In the genomic region with DNA sequence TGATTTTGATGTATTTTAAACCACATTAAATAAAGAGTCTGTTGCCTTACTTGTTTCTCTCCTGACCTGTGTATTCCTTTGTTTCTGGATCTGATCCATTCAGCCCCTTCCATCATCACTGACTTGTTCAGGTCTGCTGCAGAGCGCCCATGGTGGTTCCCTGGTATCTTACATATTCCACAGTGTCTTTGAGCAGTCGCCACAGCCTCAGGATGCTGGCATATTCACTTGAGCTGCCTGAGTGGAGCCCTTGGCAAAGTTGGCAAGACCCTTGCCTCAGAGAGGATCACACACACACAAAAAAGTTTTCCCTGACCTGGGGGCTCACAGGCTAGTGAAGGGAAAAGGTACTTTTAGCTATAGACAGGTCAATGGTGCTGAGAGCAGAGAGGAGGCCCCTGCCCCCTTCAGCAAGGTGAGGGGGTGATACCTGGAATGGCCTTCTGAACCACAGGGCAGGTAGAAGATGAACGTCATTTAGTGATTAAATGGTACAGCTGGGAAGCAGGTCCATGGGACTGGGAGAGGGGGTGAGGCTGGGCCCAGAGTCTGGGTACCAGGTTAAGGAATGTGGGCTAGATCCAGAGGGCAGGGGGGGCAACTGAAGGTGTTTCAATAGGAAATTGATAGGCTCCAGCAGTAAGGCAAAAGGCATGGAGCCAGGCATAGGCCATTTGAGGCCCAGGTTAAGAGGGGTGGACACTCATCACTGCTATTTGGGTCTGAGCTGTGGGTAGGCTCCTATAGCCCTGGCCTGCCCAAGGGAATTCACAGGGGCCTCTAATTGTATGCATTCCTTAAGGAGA, we compare ENCODE assay signal across 1 cellular context.
TF ChIP-seq lines count a peak whose summit lies in the region.

No MANE protein-coding gene starts in this region.

TF ChIP-seq in H1, 55 proteins besides CTCF, POLR2A, EP300 and RAD21:
- no peak for TF ChIP-seq BCL11A (IDR thresholded peaks at IDR 0.05; ENCODE audit: low read depth in 2 of 2, low read length in 2 of 2)
- no peak for TF ChIP-seq POLR2AphosphoS5 (IDR thresholded peaks at IDR 0.05; ENCODE audit: low read depth, low read length)
- TF ChIP-seq, protein P1, sequence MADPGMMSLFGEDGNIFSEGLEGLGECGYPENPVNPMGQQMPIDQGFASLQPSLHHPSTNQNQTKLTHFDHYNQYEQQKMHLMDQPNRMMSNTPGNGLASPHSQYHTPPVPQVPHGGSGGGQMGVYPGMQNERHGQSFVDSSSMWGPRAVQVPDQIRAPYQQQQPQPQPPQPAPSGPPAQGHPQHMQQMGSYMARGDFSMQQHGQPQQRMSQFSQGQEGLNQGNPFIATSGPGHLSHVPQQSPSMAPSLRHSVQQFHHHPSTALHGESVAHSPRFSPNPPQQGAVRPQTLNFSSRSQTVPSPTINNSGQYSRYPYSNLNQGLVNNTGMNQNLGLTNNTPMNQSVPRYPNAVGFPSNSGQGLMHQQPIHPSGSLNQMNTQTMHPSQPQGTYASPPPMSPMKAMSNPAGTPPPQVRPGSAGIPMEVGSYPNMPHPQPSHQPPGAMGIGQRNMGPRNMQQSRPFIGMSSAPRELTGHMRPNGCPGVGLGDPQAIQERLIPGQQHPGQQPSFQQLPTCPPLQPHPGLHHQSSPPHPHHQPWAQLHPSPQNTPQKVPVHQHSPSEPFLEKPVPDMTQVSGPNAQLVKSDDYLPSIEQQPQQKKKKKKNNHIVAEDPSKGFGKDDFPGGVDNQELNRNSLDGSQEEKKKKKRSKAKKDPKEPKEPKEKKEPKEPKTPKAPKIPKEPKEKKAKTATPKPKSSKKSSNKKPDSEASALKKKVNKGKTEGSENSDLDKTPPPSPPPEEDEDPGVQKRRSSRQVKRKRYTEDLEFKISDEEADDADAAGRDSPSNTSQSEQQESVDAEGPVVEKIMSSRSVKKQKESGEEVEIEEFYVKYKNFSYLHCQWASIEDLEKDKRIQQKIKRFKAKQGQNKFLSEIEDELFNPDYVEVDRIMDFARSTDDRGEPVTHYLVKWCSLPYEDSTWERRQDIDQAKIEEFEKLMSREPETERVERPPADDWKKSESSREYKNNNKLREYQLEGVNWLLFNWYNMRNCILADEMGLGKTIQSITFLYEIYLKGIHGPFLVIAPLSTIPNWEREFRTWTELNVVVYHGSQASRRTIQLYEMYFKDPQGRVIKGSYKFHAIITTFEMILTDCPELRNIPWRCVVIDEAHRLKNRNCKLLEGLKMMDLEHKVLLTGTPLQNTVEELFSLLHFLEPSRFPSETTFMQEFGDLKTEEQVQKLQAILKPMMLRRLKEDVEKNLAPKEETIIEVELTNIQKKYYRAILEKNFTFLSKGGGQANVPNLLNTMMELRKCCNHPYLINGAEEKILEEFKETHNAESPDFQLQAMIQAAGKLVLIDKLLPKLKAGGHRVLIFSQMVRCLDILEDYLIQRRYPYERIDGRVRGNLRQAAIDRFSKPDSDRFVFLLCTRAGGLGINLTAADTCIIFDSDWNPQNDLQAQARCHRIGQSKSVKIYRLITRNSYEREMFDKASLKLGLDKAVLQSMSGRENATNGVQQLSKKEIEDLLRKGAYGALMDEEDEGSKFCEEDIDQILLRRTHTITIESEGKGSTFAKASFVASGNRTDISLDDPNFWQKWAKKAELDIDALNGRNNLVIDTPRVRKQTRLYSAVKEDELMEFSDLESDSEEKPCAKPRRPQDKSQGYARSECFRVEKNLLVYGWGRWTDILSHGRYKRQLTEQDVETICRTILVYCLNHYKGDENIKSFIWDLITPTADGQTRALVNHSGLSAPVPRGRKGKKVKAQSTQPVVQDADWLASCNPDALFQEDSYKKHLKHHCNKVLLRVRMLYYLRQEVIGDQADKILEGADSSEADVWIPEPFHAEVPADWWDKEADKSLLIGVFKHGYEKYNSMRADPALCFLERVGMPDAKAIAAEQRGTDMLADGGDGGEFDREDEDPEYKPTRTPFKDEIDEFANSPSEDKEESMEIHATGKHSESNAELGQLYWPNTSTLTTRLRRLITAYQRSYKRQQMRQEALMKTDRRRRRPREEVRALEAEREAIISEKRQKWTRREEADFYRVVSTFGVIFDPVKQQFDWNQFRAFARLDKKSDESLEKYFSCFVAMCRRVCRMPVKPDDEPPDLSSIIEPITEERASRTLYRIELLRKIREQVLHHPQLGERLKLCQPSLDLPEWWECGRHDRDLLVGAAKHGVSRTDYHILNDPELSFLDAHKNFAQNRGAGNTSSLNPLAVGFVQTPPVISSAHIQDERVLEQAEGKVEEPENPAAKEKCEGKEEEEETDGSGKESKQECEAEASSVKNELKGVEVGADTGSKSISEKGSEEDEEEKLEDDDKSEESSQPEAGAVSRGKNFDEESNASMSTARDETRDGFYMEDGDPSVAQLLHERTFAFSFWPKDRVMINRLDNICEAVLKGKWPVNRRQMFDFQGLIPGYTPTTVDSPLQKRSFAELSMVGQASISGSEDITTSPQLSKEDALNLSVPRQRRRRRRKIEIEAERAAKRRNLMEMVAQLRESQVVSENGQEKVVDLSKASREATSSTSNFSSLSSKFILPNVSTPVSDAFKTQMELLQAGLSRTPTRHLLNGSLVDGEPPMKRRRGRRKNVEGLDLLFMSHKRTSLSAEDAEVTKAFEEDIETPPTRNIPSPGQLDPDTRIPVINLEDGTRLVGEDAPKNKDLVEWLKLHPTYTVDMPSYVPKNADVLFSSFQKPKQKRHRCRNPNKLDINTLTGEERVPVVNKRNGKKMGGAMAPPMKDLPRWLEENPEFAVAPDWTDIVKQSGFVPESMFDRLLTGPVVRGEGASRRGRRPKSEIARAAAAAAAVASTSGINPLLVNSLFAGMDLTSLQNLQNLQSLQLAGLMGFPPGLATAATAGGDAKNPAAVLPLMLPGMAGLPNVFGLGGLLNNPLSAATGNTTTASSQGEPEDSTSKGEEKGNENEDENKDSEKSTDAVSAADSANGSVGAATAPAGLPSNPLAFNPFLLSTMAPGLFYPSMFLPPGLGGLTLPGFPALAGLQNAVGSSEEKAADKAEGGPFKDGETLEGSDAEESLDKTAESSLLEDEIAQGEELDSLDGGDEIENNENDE (IDR thresholded peaks at IDR 0.05; ENCODE audit: insufficient replicate concordance, low read length): no peak
